10 cellular contexts compared by ENCODE assay signal in the genomic region with DNA sequence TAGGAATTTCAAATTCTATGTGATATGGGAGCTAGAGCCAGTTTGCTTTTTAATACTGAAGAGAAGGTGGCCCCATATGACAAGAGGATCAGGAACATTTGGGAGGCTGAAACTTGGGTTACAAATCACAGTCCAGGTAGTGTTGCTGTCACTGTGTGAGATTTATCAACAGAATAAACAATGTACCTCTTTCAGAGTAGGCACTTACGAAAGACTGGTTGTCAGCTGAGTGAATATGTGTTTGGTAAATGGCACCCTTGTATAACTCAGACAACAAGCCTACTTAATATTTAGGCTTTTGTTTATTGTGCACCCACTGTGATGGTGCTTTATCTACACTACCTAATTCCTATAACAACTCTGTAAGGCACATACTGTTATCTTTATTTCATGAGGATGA. TPM values are rescaled to one million over a fixed set of nuclear protein-coding genes. Genes with fewer than 3 reads are reported as not detected.
"Had no signal": no experiment of that assay in that cellular context is flagged by ENCODE, and none has a peak within 500 bp of the region (broad histone marks: within the 10 kb centered on the region; RNA-seq: fewer than 3 reads in every experiment).

No MANE protein-coding gene starts in this region.

- H3K9me3 ChIP-seq: HAP-1 had no signal

- H3K4me3 ChIP-seq: HAP-1 had no signal

- FAIRE-seq: HTR-8/SVneo had no signal

- ATAC-seq: HCT116 had no signal

- H3K4me1 ChIP-seq: HAP-1 had no signal

- DNase-seq: GOT3, H7, HFFc6, KBM-7 had no signal

- H3K36me3 ChIP-seq: HAP-1 had no signal

RNA-seq across cellular contexts. Expression of gene HAO2, which starts 7.4 kb away (rescaled TPM):
- total RNA-seq: H4, HFFc6, HT-29 had no signal
- polyA plus RNA-seq: IgD-negative memory B cell had no signal

RNA-seq across cellular contexts. Expression of gene HSD3B2, which starts 53.7 kb away (rescaled TPM):
- total RNA-seq: H4, HFFc6, HT-29 had no signal
- polyA plus RNA-seq: IgD-negative memory B cell had no signal
